Comparison of ENCODE assay signal across 15 cellular contexts in genomic region chr2:228140934-228141528, GRCh38. TPM values are rescaled to one million over a fixed set of nuclear protein-coding genes. Genes with fewer than 3 reads are reported as not detected.
A peak's percentile ranks its signal among the peaks of the same experiment; 100 is the strongest.
DNase-seq lines count a peak whose midpoint lies in the region; ATAC-seq and TF ChIP-seq lines count a peak whose summit lies in the region.
"Had no signal": no experiment of that assay in that cellular context is flagged by ENCODE, and none has a peak within 500 bp of the region (broad histone marks: within the 10 kb centered on the region; RNA-seq: fewer than 3 reads in every experiment).

No MANE protein-coding gene starts in this region.

- ATAC-seq in GM18505 (IDR thresholded peaks at IDR 0.05; ENCODE audit: unreplicated experiment) (peak; percentile 95), GM19351 (IDR thresholded peaks at IDR 0.05; ENCODE audit: unreplicated experiment) (peak; percentile 98), HG02852 (IDR thresholded peaks at IDR 0.05; ENCODE audit: unreplicated experiment) (peak; percentile 94), HG03520 (IDR thresholded peaks at IDR 0.05; ENCODE audit: unreplicated experiment) (peak; percentile 95)

- no peaks in the 10 kb centered on the region for H3K9me2 ChIP-seq in GM23248 (ENCODE audit: insufficient read depth)

- TF ChIP-seq POLR2A in GM18505 (IDR thresholded peaks at IDR 0.05; ENCODE audit: borderline replicate concordance, extremely low read depth, insufficient read depth, insufficient read length), result no peak

- H3K4me2 ChIP-seq in GM23248 (ENCODE audit: unreplicated experiment), result no peak overlapping the region

- in situ Hi-C loops in GM23248 (cut with MboI), result no loop called here

- H3K27me3 ChIP-seq in GM23248 (replicated peaks; ENCODE audit: insufficient read depth), result no peaks in the 10 kb centered on the region

- no peaks in the 10 kb centered on the region for H3K36me3 ChIP-seq in GM23248 (ENCODE audit: low read depth)

- H3K79me2 ChIP-seq in GM23248 (ENCODE audit: insufficient read depth), result no peaks in the 10 kb centered on the region

- no peaks in the 10 kb centered on the region for H4K20me1 ChIP-seq in GM23248 (ENCODE audit: insufficient read depth)

- no peak for DNase-seq in COLO829 (ENCODE audit: low spot score)
- no peak for DNase-seq in NCI-H2227 treated with DMSO at 0.1 percent for 48 hours (lab: John Stamatoyannopoulos, UW)
- no peak for DNase-seq in NCI-H1048 (lab: John Stamatoyannopoulos, UW)
- no peak for DNase-seq in GM23248
- DNase-seq: activated T-cell treated with anti-CD3 and anti-CD28 coated beads, Interleukin-2, amount 50 U/mL, for 24 hours; CD4-positive, alpha-beta T cell; erythroblast; OCI-M1; stimulated activated naive CD4-positive, alpha-beta T cell had no signal

- no peaks in the 10 kb centered on the region for H3F3A ChIP-seq in GM23248 (ENCODE audit: insufficient read depth)

- no peak overlapping the region for H3K9ac ChIP-seq in GM23248

- 52 to 61% methylated on average over 3 of the region's 3 CpGs for WGBS in GM23248 (ENCODE audit: low coverage in 1 of 2, low lambda C conversion rate in 2 of 2, missing lambda C conversion rate in 2 of 2), 2 experiments

- H3K4me1 ChIP-seq in GM23248 (ENCODE audit: insufficient read depth), result no peaks in the 10 kb centered on the region

- H3K4me3 ChIP-seq in GM23248, result no peak overlapping the region

- H3K9me3 ChIP-seq in GM23248 (ENCODE audit: low read depth), result no peaks in the 10 kb centered on the region

- no peak overlapping the region for H3K27ac ChIP-seq in GM23248

- H2AFZ ChIP-seq in GM23248, result no peak overlapping the region

RNA-seq across cellular contexts. Expression of gene SPHKAP, which starts 40.5 kb away (rescaled TPM):
- total RNA-seq in GM23248 (2014; rRNA removed; shearing (Covaris generic)), result 0.13 and 0.32 TPM in 2 replicates
- polyA plus RNA-seq in GM23248 (2016; fragmentation: Nextera tagmentation; extraction: Ambion mirVana), result 0.04 and 0.06 TPM in 2 replicates
- total RNA-seq: CD4-positive, alpha-beta T cell; neural crest cell had no signal
- polyA plus RNA-seq: keratinocyte had no signal
